9 cellular contexts compared by ENCODE assay signal in genomic region chr6:42390228-42390934, GRCh38.
A peak's percentile ranks its signal among the peaks of the same experiment; 100 is the strongest.
DNase-seq lines count a peak whose midpoint lies in the region; ATAC-seq, FAIRE-seq and TF ChIP-seq lines count a peak whose summit lies in the region.
"Had no signal": no experiment of that assay in that cellular context is flagged by ENCODE, and none has a peak within 500 bp of the region (broad histone marks: within the 10 kb centered on the region; RNA-seq: fewer than 3 reads in every experiment).

No MANE protein-coding gene starts in this region.

- H3K9me2 ChIP-seq in DOHH2 (replicated peaks; ENCODE audit: control insufficient read depth, low read length), result no peaks in the 10 kb centered on the region

- H3K27me3 ChIP-seq in DOHH2 (ENCODE audit: control insufficient read depth, low read length) (no peaks in the 10 kb centered on the region), spleen (replicated peaks in 1 of 7) (no peaks in the 10 kb centered on the region)

- no peaks in the 10 kb centered on the region for H3K9me3 Mint-ChIP-seq in IgD-negative memory B cell

- TF ChIP-seq CTCF in DOHH2 (IDR thresholded peaks at IDR 0.05; ENCODE audit: low read depth, low read length, poor library complexity, severe bottlenecking) (no peak), spleen (IDR thresholded peaks at IDR 0.05 in 8 of 11, conservative IDR thresholded peaks at IDR 0.05 in 3 of 11) (peak in 1 of 11 experiments; percentile 13), D721Med (IDR thresholded peaks at IDR 0.05; ENCODE audit: insufficient read depth, missing control alignments) (no peak)

- no peak for ATAC-seq in HG02840 (IDR thresholded peaks at IDR 0.05; ENCODE audit: low FRiP score, unreplicated experiment)
- ATAC-seq in GM21515 (IDR thresholded peaks at IDR 0.05; ENCODE audit: unreplicated experiment), result no peak

- peak; percentile 83 for DNase-seq in activated T-cell treated with anti-CD3 and anti-CD28 coated beads, Interleukin-2, amount 50 U/mL, for 48 hours
- DNase-seq in spleen, result no peak
- no peak for DNase-seq in D721Med (ENCODE audit: insufficient read length, low spot score)
- DNase-seq in NOMO-1 treated with dmso at 0.1 percent for 144 hours (lab: John Stamatoyannopoulos, UW; ENCODE audit: unreplicated experiment), result no peak

- no peak for TF ChIP-seq POLR2A in spleen (IDR thresholded peaks at IDR 0.05)

- WGBS in spleen, 5 donors, result 52 to 70% (median 65%) methylated on average over 17 of the region's 17 CpGs

- H3K9me3 ChIP-seq in DOHH2 (ENCODE audit: control insufficient read depth, insufficient read depth, low read length) (no peaks in the 10 kb centered on the region), spleen (no peaks in the 10 kb centered on the region)

- H4K20me1 ChIP-seq in DOHH2 (ENCODE audit: control insufficient read depth, insufficient read depth, low read depth, low read length), result peaks cover 21% of the 10 kb centered on the region; the same call in 1 of the 2 replicates

- peaks cover 98% of the 10 kb centered on the region for H3K79me2 ChIP-seq in DOHH2 (ENCODE audit: control insufficient read depth, low read length)

- peak overlapping the region; percentile 65 for H3K27ac ChIP-seq in DOHH2 (ENCODE audit: low read depth, low read length)
- H3K27ac ChIP-seq in spleen, result peak overlapping the region; percentile 64 to 91 (median 78)

- H3K36me3 Mint-ChIP-seq in IgD-negative memory B cell, result peaks cover 4% of the 10 kb centered on the region

- H3K4me1 Mint-ChIP-seq in IgD-negative memory B cell, result peaks cover 42 to 62% (median 51%) of the 10 kb centered on the region in 3 donors

- H3K4me1 ChIP-seq in DOHH2 (ENCODE audit: control insufficient read depth, low read length) (peaks cover 46% of the 10 kb centered on the region), spleen (peaks cover 12 to 97% (median 72%) of the 10 kb centered on the region in 6 donors)

- peak overlapping the region; percentile 58 to 97 (median 95) for H3K27ac Mint-ChIP-seq in IgD-negative memory B cell

- no peak for FAIRE-seq in D721Med (lab: Jason Lieb, UNC)
- FAIRE-seq: endometrium had no signal

- intact Hi-C loops in spleen (cut with DNase I; ENCODE audit: low total_unique reads), result no loop called here

- peak overlapping the region; percentile 82 for H3K4me2 ChIP-seq in DOHH2 (ENCODE audit: low read length)

- H3K4me3 Mint-ChIP-seq in IgD-negative memory B cell, result peak overlapping the region; percentile 54 to 92 (median 82)

- H3K4me3 ChIP-seq in DOHH2 (ENCODE audit: low read length), result peak overlapping the region; percentile 48
- peak overlapping the region in 1 of 8 donors; percentile 10 for H3K4me3 ChIP-seq in spleen

- H3K27me3 Mint-ChIP-seq in IgD-negative memory B cell, result peaks cover 2% of the 10 kb centered on the region

- H3F3A ChIP-seq in DOHH2 (ENCODE audit: control insufficient read depth, insufficient read depth), result 0 out of 2 replicates have a peak, but pooled peaks cover 3% of the 10 kb centered on the region

- H3K36me3 ChIP-seq in DOHH2 (ENCODE audit: control insufficient read depth, low read length) (peaks cover 7% of the 10 kb centered on the region), spleen (no peaks in the 10 kb centered on the region)

Comparison
In these comparisons a context has a peak if more than half of its experiments do, and no peak if none do; other contexts are left out.
1. DNase-seq: peak in activated T-cell treated with anti-CD3 and anti-CD28 coated beads, Interleukin-2, amount 50 U/mL, for 48 hours (2 of 2); none in spleen (single experiment), D721Med (single experiment) and NOMO-1 treated with dmso at 0.1 percent for 144 hours (single experiment).